ENCODE assay signal across 22 cellular contexts in the genomic region with DNA sequence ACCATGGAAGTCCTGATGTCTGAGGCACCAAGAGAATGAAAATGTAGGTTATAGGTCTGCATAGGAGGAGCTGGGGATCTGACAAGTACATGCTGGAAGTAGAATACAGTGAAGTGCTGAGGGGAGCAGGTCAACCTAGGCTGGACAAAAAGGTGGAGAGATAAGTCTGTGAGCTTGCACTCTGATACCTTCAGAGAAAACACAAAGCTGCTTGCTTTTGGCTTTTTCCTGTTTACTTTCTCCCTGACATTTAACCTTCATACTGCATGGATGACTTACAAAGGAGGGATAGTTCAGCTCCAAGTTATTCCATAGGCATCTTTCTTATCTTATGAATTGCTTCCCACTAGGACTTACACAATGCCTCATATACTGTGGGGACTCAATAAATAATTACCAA.
"Had no signal": no experiment of that assay in that cellular context is flagged by ENCODE, and none has a peak within 500 bp of the region (broad histone marks: within the 10 kb centered on the region; RNA-seq: fewer than 3 reads in every experiment).

No MANE protein-coding gene starts in this region.

- FAIRE-seq: endothelial cell of umbilical vein had no signal

- H3K4me1 ChIP-seq: colonic mucosa, foreskin keratinocyte, psoas muscle, uterus had no signal

- H3K27ac ChIP-seq: colonic mucosa, foreskin keratinocyte, hepatocyte, neural progenitor cell, psoas muscle, right lobe of liver, tibial artery, upper lobe of left lung, uterus had no signal

- DNase-seq: colonic mucosa; effector CD4-positive, alpha-beta T cell; endodermal cell; erythroblast; foreskin keratinocyte; left colon; left ventricle myocardium superior; natural killer cell; occipital lobe; psoas muscle; retina; right lobe of liver; stimulated activated CD4-positive, alpha-beta T cell treated with anti-CD3 and anti-CD28 coated beads, Interleukin-4, amount 100 ng/mL, for 1 hour; stimulated activated CD8-positive, alpha-beta memory T cell treated with anti-CD3 and anti-CD28 coated beads, Interleukin-4, amount 100 ng/mL, for 48 hours; tibial artery; upper lobe of left lung; uterus had no signal

- H3K36me3 Mint-ChIP-seq: natural killer cell; neural progenitor cell; stimulated activated effector memory CD8-positive, alpha-beta T cell treated with anti-CD3 and anti-CD28 coated beads, Interleukin-12 subunit alpha, Interleukin-12 subunit beta, amount 100 ng/mL, for 72 hours had no signal

- H2AFZ ChIP-seq: hepatocyte, neural progenitor cell had no signal

- ATAC-seq: left colon; left ventricle myocardium superior; natural killer cell; psoas muscle; stimulated activated effector memory CD8-positive, alpha-beta T cell treated with anti-CD3 and anti-CD28 coated beads, Interleukin-12 subunit alpha, Interleukin-12 subunit beta, amount 100 ng/mL, for 72 hours had no signal

- H3K36me3 ChIP-seq: colonic mucosa, neural progenitor cell, right lobe of liver, tibial artery, upper lobe of left lung, uterus had no signal

- H3K27ac Mint-ChIP-seq: endodermal cell; natural killer cell; neural progenitor cell; stimulated activated effector memory CD8-positive, alpha-beta T cell treated with anti-CD3 and anti-CD28 coated beads, Interleukin-12 subunit alpha, Interleukin-12 subunit beta, amount 100 ng/mL, for 72 hours; stimulated activated naive CD8-positive, alpha-beta T cell treated with anti-CD3 and anti-CD28 coated beads, Interleukin-15, Interleukin-2, amounts not matched to agents 100 ng/mL and 50 ng/mL, for 24 hours had no signal

- H3K4me1 Mint-ChIP-seq: natural killer cell; stimulated activated effector memory CD8-positive, alpha-beta T cell treated with anti-CD3 and anti-CD28 coated beads, Interleukin-12 subunit alpha, Interleukin-12 subunit beta, amount 100 ng/mL, for 72 hours had no signal

- H3K4me3 ChIP-seq: colonic mucosa, hepatocyte, neural progenitor cell, psoas muscle, right lobe of liver, tibial artery, upper lobe of left lung, uterus had no signal

- H3K27me3 ChIP-seq: colonic mucosa, foreskin keratinocyte, hepatocyte, neural progenitor cell, right lobe of liver, tibial artery, upper lobe of left lung, uterus had no signal

- H3K9me3 Mint-ChIP-seq: endodermal cell; neural progenitor cell; stimulated activated effector memory CD8-positive, alpha-beta T cell treated with anti-CD3 and anti-CD28 coated beads, Interleukin-12 subunit alpha, Interleukin-12 subunit beta, amount 100 ng/mL, for 72 hours; stimulated activated naive CD8-positive, alpha-beta T cell treated with anti-CD3 and anti-CD28 coated beads, Interleukin-15, Interleukin-2, amounts not matched to agents 100 ng/mL and 50 ng/mL, for 24 hours had no signal

- H3K79me2 ChIP-seq: hepatocyte had no signal

- H3K4me3 Mint-ChIP-seq: endodermal cell; natural killer cell; neural progenitor cell; stimulated activated effector memory CD8-positive, alpha-beta T cell treated with anti-CD3 and anti-CD28 coated beads, Interleukin-12 subunit alpha, Interleukin-12 subunit beta, amount 100 ng/mL, for 72 hours; stimulated activated naive CD8-positive, alpha-beta T cell treated with anti-CD3 and anti-CD28 coated beads, Interleukin-15, Interleukin-2, amounts not matched to agents 100 ng/mL and 50 ng/mL, for 24 hours had no signal
